Comparison of ENCODE assay signal across 17 cellular contexts in the genomic region with DNA sequence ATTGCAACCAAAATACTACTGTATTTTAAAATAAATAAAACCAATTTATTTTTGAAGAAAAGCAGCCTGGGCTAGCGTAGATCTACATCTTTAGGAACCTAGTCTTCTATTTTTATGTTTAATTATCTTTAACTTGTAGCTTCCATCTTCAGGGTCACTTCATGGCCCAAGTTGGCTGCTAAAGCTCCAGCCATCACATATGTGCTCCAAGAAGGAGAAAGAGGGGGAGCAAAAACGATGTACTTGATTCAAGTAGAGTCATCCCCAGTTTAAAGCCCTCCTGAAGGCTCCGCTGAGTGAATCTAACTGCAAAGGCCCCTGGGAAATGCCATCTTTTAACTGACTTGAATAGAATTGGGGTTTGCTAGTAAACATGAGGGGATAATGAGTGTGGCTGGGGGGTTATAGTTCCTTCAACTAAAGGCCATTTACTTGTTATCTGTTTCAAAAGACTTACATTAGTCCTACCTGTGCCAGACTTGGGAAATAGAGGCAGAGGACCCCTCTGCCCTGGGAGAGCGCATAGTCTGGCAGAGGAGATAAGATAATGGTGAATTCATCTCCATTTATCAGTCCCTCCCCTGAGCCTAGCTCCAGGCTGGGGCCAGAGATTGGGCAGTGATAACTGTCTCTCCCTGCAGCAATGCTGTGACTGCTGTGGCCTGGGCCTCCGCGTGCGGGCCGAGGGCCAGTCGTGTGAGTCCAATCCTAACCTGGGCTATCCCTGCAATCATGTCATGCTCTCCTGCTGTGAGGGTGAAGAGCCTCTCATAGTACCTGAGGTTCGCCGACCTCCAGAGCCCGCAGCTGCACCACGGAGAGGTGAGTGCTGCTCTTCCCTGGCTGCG.
DNase-seq lines count a peak whose midpoint lies in the region; ATAC-seq and TF ChIP-seq lines count a peak whose summit lies in the region.
"Had no signal": no experiment of that assay in that cellular context is flagged by ENCODE, and none has a peak within 500 bp of the region (broad histone marks: within the 10 kb centered on the region; RNA-seq: fewer than 3 reads in every experiment).

No MANE protein-coding gene starts in this region.

- no peak overlapping the region for H2BK15ac ChIP-seq in mesendoderm (replicated peaks; ENCODE audit: low read depth)

- no peaks in the 10 kb centered on the region for H3K36me3 Mint-ChIP-seq in natural killer cell treated with Interleukin-12 subunit alpha and Interleukin-12 subunit beta and Interleukin-15 and Interleukin-18, amount 100 ng/mL, for 72 hours
- no peaks in the 10 kb centered on the region for H3K36me3 Mint-ChIP-seq in natural killer cell
- H3K36me3 Mint-ChIP-seq in type B pancreatic cell: peaks cover 16% of the 10 kb centered on the region
- H3K36me3 Mint-ChIP-seq: CD14-positive monocyte had no signal

- H3K18ac ChIP-seq in mesendoderm (ENCODE audit: low read length): no peak overlapping the region

- no peak overlapping the region for H3K27ac ChIP-seq in mesendoderm (ENCODE audit: low read depth, low read length)
- no peak overlapping the region for H3K27ac ChIP-seq in upper lobe of right lung
- H3K27ac ChIP-seq: 22Rv1 had no signal

- no CpG with 5 or more reads among the region's 14 CpGs for WGBS in mesendoderm (ENCODE audit: extremely low coverage, insufficient coverage, low lambda C conversion rate)

- H3K4me3 ChIP-seq in mesendoderm (ENCODE audit: low read length) (no peak overlapping the region), upper lobe of right lung (no peak overlapping the region)

- H3K4ac ChIP-seq in mesendoderm (ENCODE audit: low read depth, low read length): no peak overlapping the region

- no peak overlapping the region for H3K27ac Mint-ChIP-seq in natural killer cell treated with Interleukin-12 subunit alpha and Interleukin-12 subunit beta and Interleukin-15 and Interleukin-18, amount 100 ng/mL, for 72 hours
- H3K27ac Mint-ChIP-seq in natural killer cell (no peak overlapping the region), type B pancreatic cell (no peak overlapping the region)
- H3K27ac Mint-ChIP-seq: CD14-positive monocyte; CD8-positive, alpha-beta T cell; HFFc6 had no signal

- no peak overlapping the region for H3K56ac ChIP-seq in mesendoderm (ENCODE audit: low read length)

- intact Hi-C loops in natural killer cell (cut with micrococcal nuclease): no loop called here
- intact Hi-C loops in upper lobe of right lung (cut with DNase I): no loop called here

- H3K36me3 ChIP-seq in mesendoderm (ENCODE audit: control insufficient read depth, insufficient read depth, low read length) (no peaks in the 10 kb centered on the region), upper lobe of right lung (no peaks in the 10 kb centered on the region)

- no peak overlapping the region for H3K23ac ChIP-seq in mesendoderm (ENCODE audit: low read length)

- no peak overlapping the region for H2AK5ac ChIP-seq in mesendoderm (ENCODE audit: low read length)

- no peak overlapping the region for H4K5ac ChIP-seq in mesendoderm (ENCODE audit: low read length)

- no peak overlapping the region for H2BK120ac ChIP-seq in mesendoderm (ENCODE audit: low read depth, low read length)

- H4K8ac ChIP-seq in mesendoderm (ENCODE audit: low read depth, low read length): no peak overlapping the region

- no peaks in the 10 kb centered on the region for H3K27me3 ChIP-seq in mesendoderm (ENCODE audit: insufficient read depth, low read length, poor library complexity)
- no peaks in the 10 kb centered on the region for H3K27me3 ChIP-seq in upper lobe of right lung

- peak overlapping the region; percentile 35 for H2BK5ac ChIP-seq in mesendoderm (ENCODE audit: low read length)

- H3K9me3 ChIP-seq in upper lobe of right lung: no peaks in the 10 kb centered on the region

- peaks cover 0 to 10% of the 10 kb centered on the region in 2 donors for H3K27me3 Mint-ChIP-seq in natural killer cell treated with Interleukin-12 subunit alpha and Interleukin-12 subunit beta and Interleukin-15 and Interleukin-18, amount 100 ng/mL, for 72 hours
- H3K27me3 Mint-ChIP-seq in natural killer cell (ENCODE audit: low read depth in 2 of 2): peaks cover 0 to 3% of the 10 kb centered on the region in 2 donors
- H3K27me3 Mint-ChIP-seq in type B pancreatic cell: no peaks in the 10 kb centered on the region

- H3K4me1 ChIP-seq in mesendoderm (ENCODE audit: control insufficient read depth, low read depth, low read length): no peaks in the 10 kb centered on the region
- no peaks in the 10 kb centered on the region for H3K4me1 ChIP-seq in upper lobe of right lung

- H3K9ac ChIP-seq in mesendoderm (ENCODE audit: low read length): no peak overlapping the region

- no peaks in the 10 kb centered on the region for H3K4me1 Mint-ChIP-seq in natural killer cell treated with Interleukin-12 subunit alpha and Interleukin-12 subunit beta and Interleukin-15 and Interleukin-18, amount 100 ng/mL, for 72 hours (ENCODE audit: low read depth in 2 of 2)
- H3K4me1 Mint-ChIP-seq in natural killer cell (no peaks in the 10 kb centered on the region), type B pancreatic cell (ENCODE audit: unreplicated experiment) (no peaks in the 10 kb centered on the region)
- H3K4me1 Mint-ChIP-seq: CD14-positive monocyte had no signal

- no peak overlapping the region for H3K4me3 Mint-ChIP-seq in natural killer cell treated with Interleukin-12 subunit alpha and Interleukin-12 subunit beta and Interleukin-15 and Interleukin-18, amount 100 ng/mL, for 72 hours
- H3K4me3 Mint-ChIP-seq in natural killer cell (no peak overlapping the region), type B pancreatic cell (no peak overlapping the region)
- H3K4me3 Mint-ChIP-seq: CD14-positive monocyte; CD8-positive, alpha-beta T cell; HFFc6 had no signal

- ATAC-seq in natural killer cell treated with Interleukin-12 subunit alpha and Interleukin-12 subunit beta and Interleukin-15 and Interleukin-18, amount 100 ng/mL, for 72 hours: no peak
- ATAC-seq in natural killer cell: no peak
- ATAC-seq in upper lobe of right lung: no peak
- ATAC-seq: CD8-positive, alpha-beta T cell had no signal

- H3K9me3 Mint-ChIP-seq in natural killer cell treated with Interleukin-12 subunit alpha and Interleukin-12 subunit beta and Interleukin-15 and Interleukin-18, amount 100 ng/mL, for 72 hours: peaks cover 4% of the 10 kb centered on the region
- H3K9me3 Mint-ChIP-seq in natural killer cell (peaks cover 0 to 9% of the 10 kb centered on the region in 2 donors), type B pancreatic cell (no peaks in the 10 kb centered on the region)
- H3K9me3 Mint-ChIP-seq: CD8-positive, alpha-beta T cell had no signal

- no peaks in the 10 kb centered on the region for H3K79me1 ChIP-seq in mesendoderm (ENCODE audit: low read length)

- H3K79me2 ChIP-seq in mesendoderm (ENCODE audit: control insufficient read depth, insufficient read depth, low read length): no peaks in the 10 kb centered on the region

- H3K4me2 ChIP-seq in mesendoderm (ENCODE audit: low read length): no peak overlapping the region

- no peak for TF ChIP-seq CTCF in natural killer cell (IDR thresholded peaks at IDR 0.05)
- no peak for TF ChIP-seq CTCF in upper lobe of right lung (IDR thresholded peaks at IDR 0.05)
- TF ChIP-seq CTCF in type B pancreatic cell (conservative IDR thresholded peaks at IDR 0.05): no peak

- DNase-seq in activated effector memory CD4-positive, alpha-beta T cell treated with anti-CD3 and anti-CD28 coated beads, Interleukin-2, amount 50 U/mL, for 16 hours: peak; percentile 36
- DNase-seq in activated effector memory CD4-positive, alpha-beta T cell treated with Interleukin-2 at 50 U/mL for 16 hours: no peak
- DNase-seq in natural killer cell treated with Interleukin-12 subunit alpha and Interleukin-12 subunit beta and Interleukin-15 and Interleukin-18, amount 100 ng/mL, for 72 hours (ENCODE audit: low spot score): peak; percentile 44
- no peak for DNase-seq in natural killer cell
- peak; percentile 29 for DNase-seq in mesendoderm
- DNase-seq in upper lobe of right lung: peak; percentile 37
- DNase-seq in kidney glomerular epithelial cell (lab: John Stamatoyannopoulos, UW): no peak
- DNase-seq in type B pancreatic cell (ENCODE audit: extremely low spot score, unreplicated experiment): no peak
- DNase-seq: CD8-positive, alpha-beta T cell; COR-L47; DMS153; DMS79 treated with DMSO at 0.1 percent for 48 hours; EL; HCEC 1CT; HFFc6 had no signal

Comparison
In these comparisons a context has a peak if more than half of its experiments do, and no peak if none do; other contexts are left out.
1. DNase-seq: peak in activated effector memory CD4-positive, alpha-beta T cell treated with anti-CD3 and anti-CD28 coated beads, Interleukin-2, amount 50 U/mL, for 16 hours (single experiment), natural killer cell treated with Interleukin-12 subunit alpha and Interleukin-12 subunit beta and Interleukin-15 and Interleukin-18, amount 100 ng/mL, for 72 hours (single experiment), mesendoderm (single experiment) and upper lobe of right lung (single experiment); none in activated effector memory CD4-positive, alpha-beta T cell treated with Interleukin-2 at 50 U/mL for 16 hours (single experiment), natural killer cell (single experiment), kidney glomerular epithelial cell (single experiment) and type B pancreatic cell (single experiment).